In the genomic region with DNA sequence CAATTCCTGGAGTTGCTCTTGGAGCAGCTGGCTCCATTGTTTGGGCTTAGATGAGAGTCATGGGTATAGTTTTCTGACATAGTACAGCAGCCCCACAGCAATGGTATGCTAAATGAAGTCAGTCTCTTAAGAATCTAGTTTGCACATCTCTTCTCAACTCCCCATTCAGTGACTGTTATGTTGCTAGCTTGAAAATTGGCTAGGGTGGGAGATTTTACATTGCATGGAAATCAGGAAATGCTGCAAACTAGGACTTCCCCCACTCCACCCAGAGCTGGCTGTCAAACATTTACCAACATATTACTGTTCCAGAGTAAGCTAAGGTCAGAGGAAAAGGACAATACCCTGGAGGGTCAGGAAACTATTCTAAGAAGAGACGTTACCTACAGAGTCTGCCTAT, we compare ENCODE assay signal across 16 cellular contexts. TPM values are rescaled to one million over a fixed set of nuclear protein-coding genes. Genes with fewer than 3 reads are reported as not detected.
DNase-seq lines count a peak whose midpoint lies in the region; ATAC-seq and TF ChIP-seq lines count a peak whose summit lies in the region.
"Had no signal": no experiment of that assay in that cellular context is flagged by ENCODE, and none has a peak within 500 bp of the region (broad histone marks: within the 10 kb centered on the region; RNA-seq: fewer than 3 reads in every experiment).

No MANE protein-coding gene starts in this region.

- ATAC-seq in body of pancreas (peak; percentile 38), heart right ventricle (peak; percentile 74 to 91 (median 87)), natural killer cell (no peak)

- H2BK5ac ChIP-seq in mesenchymal stem cell (ENCODE audit: low read depth, low read length, poor library complexity, severe bottlenecking) = no peak overlapping the region

- H3K27me3 ChIP-seq in body of pancreas (no peaks in the 10 kb centered on the region), heart right ventricle (no peaks in the 10 kb centered on the region), mesenchymal stem cell (ENCODE audit: control insufficient read depth in 1 of 2, insufficient read depth in 1 of 2, low read length in 2 of 2) (no peaks in the 10 kb centered on the region), transverse colon (no peaks in the 10 kb centered on the region), MG63 (no peaks in the 10 kb centered on the region; the same call in 1 of the 2 replicates)
- H3K27me3 ChIP-seq: suprapubic skin had no signal

- H3K27ac ChIP-seq in body of pancreas (peak overlapping the region in 1 of 4 donors; percentile 41), heart right ventricle (peak overlapping the region in 9 of 10 donors; percentile 21 to 85 (median 63)), mesenchymal stem cell (ENCODE audit: low read length, poor library complexity, severe bottlenecking) (peak overlapping the region; percentile 55), transverse colon (peak overlapping the region; percentile 51 to 63 (median 60))

- TF ChIP-seq CTCF in body of pancreas (IDR thresholded peaks at IDR 0.05) = no peak
- TF ChIP-seq CTCF in heart right ventricle (IDR thresholded peaks at IDR 0.05) = no peak
- TF ChIP-seq CTCF in transverse colon (IDR thresholded peaks at IDR 0.05) = no peak
- no peak for TF ChIP-seq CTCF in natural killer cell (IDR thresholded peaks at IDR 0.05)

- no peak overlapping the region for H3K4ac ChIP-seq in mesenchymal stem cell (ENCODE audit: low read depth in 1 of 2, low read length in 2 of 2)

- WGBS in body of pancreas, 2 donors = 50 to 75% methylated on average over 1 of the region's 1 CpG
- 27 to 33% methylated on average over 1 of the region's 1 CpG for WGBS in heart right ventricle, 2 donors
- 47% methylated on average over 1 of the region's 1 CpG for WGBS in mesenchymal stem cell
- WGBS in transverse colon (ENCODE audit: low coverage in 1 of 2), 2 donors = 15 to 22% methylated on average over 1 of the region's 1 CpG

- peaks cover 26 to 42% of the 10 kb centered on the region in 2 donors for H3K27me3 Mint-ChIP-seq in natural killer cell (ENCODE audit: low read depth in 2 of 2)

- in situ Hi-C loops in transverse colon (cut with MboI; ENCODE audit: low pct_ligation_motif_present in 1 of 4, low pct_unique_long_range_greater_than_20kb in 1 of 4, low sequenced_read_pairs in 3 of 4) = no loop called here

- H3K9me3 ChIP-seq in body of pancreas (no peaks in the 10 kb centered on the region), heart right ventricle (no peaks in the 10 kb centered on the region), mesenchymal stem cell (ENCODE audit: control insufficient read depth, low read length) (no peaks in the 10 kb centered on the region), transverse colon (no peaks in the 10 kb centered on the region), MG63 (no peaks in the 10 kb centered on the region)
- H3K9me3 ChIP-seq: suprapubic skin had no signal

- no peaks in the 10 kb centered on the region for H3K79me1 ChIP-seq in mesenchymal stem cell (replicated peaks; ENCODE audit: low read length, poor library complexity, severe bottlenecking)

- H2BK120ac ChIP-seq in mesenchymal stem cell (ENCODE audit: low read depth, low read length) = no peak overlapping the region

- H4K91ac ChIP-seq in mesenchymal stem cell (ENCODE audit: low read length) = no peak overlapping the region

- H3K4me3 ChIP-seq in body of pancreas = no peak overlapping the region
- no peak overlapping the region for H3K4me3 ChIP-seq in heart right ventricle
- H3K4me3 ChIP-seq in mesenchymal stem cell (ENCODE audit: insufficient read depth in 1 of 2, low read depth in 1 of 2, low read length in 2 of 2) = no peak overlapping the region
- H3K4me3 ChIP-seq in transverse colon = no peak overlapping the region
- H3K4me3 ChIP-seq in MG63 = no peak overlapping the region
- H3K4me3 ChIP-seq: suprapubic skin had no signal

- H2BK15ac ChIP-seq in mesenchymal stem cell (ENCODE audit: low read depth, poor library complexity, severe bottlenecking) = no peak overlapping the region

- no peak overlapping the region for H2AFZ ChIP-seq in mesenchymal stem cell (ENCODE audit: low read depth, low read length)

- intact Hi-C loops in body of pancreas (cut with DNase I) (no loop called here), heart right ventricle (cut with DNase I) (loop anchor here in 1 of 10 donors (1.0 kb wide), 1 partner anchor 17 kb away; no protein-coding TSS in a partner anchor), transverse colon (cut with DNase I; ENCODE audit: low total_unique reads) (no loop called here), natural killer cell (cut with micrococcal nuclease) (no loop called here)

- H2BK12ac ChIP-seq in mesenchymal stem cell (ENCODE audit: low read length in 2 of 2) = no peak overlapping the region

- H3K14ac ChIP-seq in mesenchymal stem cell (ENCODE audit: low read length in 2 of 2) = no peak overlapping the region

- no peak overlapping the region for H4K8ac ChIP-seq in mesenchymal stem cell (ENCODE audit: low read length)

- no peaks in the 10 kb centered on the region for H3K4me1 Mint-ChIP-seq in natural killer cell
- H3K4me1 Mint-ChIP-seq: activated naive CD4-positive, alpha-beta T cell treated with anti-CD3 and anti-CD28 coated beads, Interleukin-2, amount 10 ng/mL, durations not matched to agents 7 days and 5 days had no signal

- H3K4me2 ChIP-seq in mesenchymal stem cell (ENCODE audit: low read length, poor library complexity, severe bottlenecking) = no peak overlapping the region

- H3K36me3 ChIP-seq in body of pancreas (replicated peaks in 1 of 2; ENCODE audit: insufficient read depth in 1 of 2, low read depth in 2 of 2) (no peaks in the 10 kb centered on the region), heart right ventricle (no peaks in the 10 kb centered on the region), mesenchymal stem cell (ENCODE audit: control insufficient read depth in 1 of 2, insufficient read depth in 2 of 2, low read depth in 1 of 2, low read length in 2 of 2) (peaks cover 0 to 3% of the 10 kb centered on the region in 2 experiments), transverse colon (no peaks in the 10 kb centered on the region), MG63 (no peaks in the 10 kb centered on the region)
- H3K36me3 ChIP-seq: suprapubic skin had no signal

- H2AK5ac ChIP-seq in mesenchymal stem cell (ENCODE audit: low read length, severe bottlenecking) = no peak overlapping the region

- no peak overlapping the region for H3K9ac ChIP-seq in mesenchymal stem cell (ENCODE audit: low read length)

- H3K4me1 ChIP-seq in body of pancreas (peaks cover 6% of the 10 kb centered on the region), heart right ventricle (peaks cover 0 to 41% (median 21%) of the 10 kb centered on the region in 9 donors), mesenchymal stem cell (ENCODE audit: control insufficient read depth, insufficient read depth, low read depth, low read length) (no peaks in the 10 kb centered on the region), transverse colon (peaks cover 5 to 18% (median 16%) of the 10 kb centered on the region in 4 donors)
- H3K4me1 ChIP-seq: suprapubic skin had no signal

- no peak overlapping the region for H3K4me3 Mint-ChIP-seq in natural killer cell
- H3K4me3 Mint-ChIP-seq: activated naive CD4-positive, alpha-beta T cell treated with anti-CD3 and anti-CD28 coated beads, Interleukin-2, amount 10 ng/mL, durations not matched to agents 7 days and 5 days; brain had no signal

- DNase-seq in body of pancreas = no peak
- peak in 1 of 2 donors; percentile 27 for DNase-seq in heart right ventricle
- DNase-seq in mesenchymal stem cell = peak; percentile 16
- no peak for DNase-seq in transverse colon
- DNase-seq in natural killer cell = no peak
- DNase-seq in T-helper 9 cell = no peak
- DNase-seq in MG63 = no peak
- DNase-seq in NCI-H510A (lab: John Stamatoyannopoulos, UW) = no peak
- DNase-seq: activated naive CD4-positive, alpha-beta T cell treated with anti-CD3 and anti-CD28 coated beads, Interleukin-2, amount 10 ng/mL, durations not matched to agents 7 days and 5 days; C1 segment of cervical spinal cord; foreskin fibroblast; NCI-H1105 treated with DMSO at 0.1 percent for 48 hours; NCI-H345; SHP77 treated with DMSO at 0.1 percent for 48 hours had no signal

- no peaks in the 10 kb centered on the region for H3K36me3 Mint-ChIP-seq in natural killer cell
- H3K36me3 Mint-ChIP-seq: activated naive CD4-positive, alpha-beta T cell treated with anti-CD3 and anti-CD28 coated beads, Interleukin-2, amount 10 ng/mL, durations not matched to agents 7 days and 5 days; brain had no signal

- TF ChIP-seq EP300 in transverse colon (IDR thresholded peaks at IDR 0.05; ENCODE audit: low read depth) = no peak

- H3K18ac ChIP-seq in mesenchymal stem cell (ENCODE audit: low read depth in 1 of 2, low read length in 2 of 2) = no peak overlapping the region

- no peak overlapping the region for H3K23ac ChIP-seq in mesenchymal stem cell (ENCODE audit: low read length in 2 of 2)

- no peak overlapping the region for H3K27ac Mint-ChIP-seq in natural killer cell
- H3K27ac Mint-ChIP-seq: activated naive CD4-positive, alpha-beta T cell treated with anti-CD3 and anti-CD28 coated beads, Interleukin-2, amount 10 ng/mL, durations not matched to agents 7 days and 5 days; brain had no signal

- TF ChIP-seq POLR2A in body of pancreas (IDR thresholded peaks at IDR 0.05) (no peak), transverse colon (IDR thresholded peaks at IDR 0.05) (no peak)

- no peaks in the 10 kb centered on the region for H3K9me3 Mint-ChIP-seq in natural killer cell
- H3K9me3 Mint-ChIP-seq: activated naive CD4-positive, alpha-beta T cell treated with anti-CD3 and anti-CD28 coated beads, Interleukin-2, amount 10 ng/mL, durations not matched to agents 7 days and 5 days had no signal

RNA-seq across cellular contexts. Expression of a gene that starts 17.6 kb away (rescaled TPM):
- total RNA-seq in body of pancreas (10 to 100 TPM in 1 of 2 donors, 1 to 10 TPM in 1; 5.9 to 18.2 TPM), heart right ventricle (10 to 100 TPM; 18.0 to 26.6 (median 20.2) TPM), transverse colon (10 to 100 TPM; 25.8 to 45.4 (median 29.2) TPM), natural killer cell (10 to 100 TPM; 18.5 to 23.4 (median 22.7) TPM)
- polyA plus RNA-seq in heart right ventricle = 10 to 100 TPM in 1 of 2 donors, 1 to 10 TPM in 1; 4.1 to 17.6 TPM
- polyA plus RNA-seq in mesenchymal stem cell (2013, experiment 1 of 2) = 8.1 TPM
- 8.0 TPM for polyA plus RNA-seq in mesenchymal stem cell (2013, experiment 2 of 2)
- 4.2 and 4.4 TPM in 2 replicates for total RNA-seq in MG63 (2014; rRNA removed; shearing (Covaris generic); ENCODE audit: low replicate concordance)

Comparison
In these comparisons a context has a peak if more than half of its experiments do, and no peak if none do; other contexts are left out.
1. ATAC-seq: peak in body of pancreas (single experiment) and heart right ventricle (8 of 8); none in natural killer cell (0 of 3).